In genomic region chr4:120331486-120332281, GRCh38 we compare ENCODE assay signal across 13 cellular contexts.
DNase-seq lines count a peak whose midpoint lies in the region; ATAC-seq and TF ChIP-seq lines count a peak whose summit lies in the region.
"Had no signal": no experiment of that assay in that cellular context is flagged by ENCODE, and none has a peak within 500 bp of the region (broad histone marks: within the 10 kb centered on the region; RNA-seq: fewer than 3 reads in every experiment).

No MANE protein-coding gene starts in this region.

- POLR2A ChIA-PET in HEK293 (lab: Yijun Ruan, JAX): interaction anchor here (0.6 kb wide), 1 partner anchor 23 kb away, joined by 3 read pairs; no protein-coding TSS in a partner anchor

- no peaks in the 10 kb centered on the region for H3K9me3 ChIP-seq in HEK293 (ENCODE audit: control insufficient read depth, insufficient read depth, low read depth, low read length)
- H3K9me3 ChIP-seq: SK-N-SH had no signal

- peak; percentile 85 for DNase-seq in NCI-H69 (lab: John Stamatoyannopoulos, UW)
- peak; percentile 45 for DNase-seq in fibroblast of peridontal ligament (ENCODE audit: extremely low read depth)
- DNase-seq in left ventricle myocardium superior: no peak
- DNase-seq: activated CD4-positive, alpha-beta T cell treated with anti-CD3 and anti-CD28 coated beads, Interleukin-2, amount 50 U/mL, for 1 hour; DMS79; right cardiac atrium; SK-N-SH had no signal

- H3K4me3 ChIP-seq in HEK293 (ENCODE audit: low read depth, low read length): no peak overlapping the region

- no peak for TF ChIP-seq CTCF in HEK293 (tag by site-specific recombination; IDR thresholded peaks at IDR 0.05)

- ATAC-seq in GM18511 (IDR thresholded peaks at IDR 0.05; ENCODE audit: unreplicated experiment) (peak; percentile 44), HG02623 (IDR thresholded peaks at IDR 0.05; ENCODE audit: unreplicated experiment) (no peak), HG03175 (IDR thresholded peaks at IDR 0.05; ENCODE audit: unreplicated experiment) (no peak), GM21360 (IDR thresholded peaks at IDR 0.05; ENCODE audit: unreplicated experiment) (no peak), left ventricle myocardium superior (no peak)
- ATAC-seq: foreskin keratinocyte, right cardiac atrium had no signal

- H3K27ac ChIP-seq in HEK293 (ENCODE audit: extremely low read depth, low read depth, low read length): no peak overlapping the region
- H3K27ac ChIP-seq: foreskin keratinocyte had no signal

- CTCF ChIA-PET in HEK293 (lab: Yijun Ruan, JAX): interaction anchor here (0.6 kb wide), 1 partner anchor 17 kb away, joined by 3 read pairs; no protein-coding TSS in a partner anchor

- no peaks in the 10 kb centered on the region for H3K36me3 ChIP-seq in HEK293 (ENCODE audit: control insufficient read depth in 2 of 2, insufficient read depth in 1 of 2, low read length in 2 of 2)

- H3K4me1 ChIP-seq in HEK293 (ENCODE audit: control insufficient read depth, insufficient read depth, low read length): no peaks in the 10 kb centered on the region
- H3K4me1 ChIP-seq: foreskin keratinocyte had no signal

- intact Hi-C loops in left ventricle myocardium superior (cut with micrococcal nuclease): loop anchor here (10.0 kb wide), 1 partner anchor 53 kb away; no protein-coding TSS in a partner anchor

TF ChIP-seq in HEK293, 187 proteins besides CTCF, POLR2A, EP300 and RAD21 (continues in another document):
- TF ChIP-seq, protein P1, sequence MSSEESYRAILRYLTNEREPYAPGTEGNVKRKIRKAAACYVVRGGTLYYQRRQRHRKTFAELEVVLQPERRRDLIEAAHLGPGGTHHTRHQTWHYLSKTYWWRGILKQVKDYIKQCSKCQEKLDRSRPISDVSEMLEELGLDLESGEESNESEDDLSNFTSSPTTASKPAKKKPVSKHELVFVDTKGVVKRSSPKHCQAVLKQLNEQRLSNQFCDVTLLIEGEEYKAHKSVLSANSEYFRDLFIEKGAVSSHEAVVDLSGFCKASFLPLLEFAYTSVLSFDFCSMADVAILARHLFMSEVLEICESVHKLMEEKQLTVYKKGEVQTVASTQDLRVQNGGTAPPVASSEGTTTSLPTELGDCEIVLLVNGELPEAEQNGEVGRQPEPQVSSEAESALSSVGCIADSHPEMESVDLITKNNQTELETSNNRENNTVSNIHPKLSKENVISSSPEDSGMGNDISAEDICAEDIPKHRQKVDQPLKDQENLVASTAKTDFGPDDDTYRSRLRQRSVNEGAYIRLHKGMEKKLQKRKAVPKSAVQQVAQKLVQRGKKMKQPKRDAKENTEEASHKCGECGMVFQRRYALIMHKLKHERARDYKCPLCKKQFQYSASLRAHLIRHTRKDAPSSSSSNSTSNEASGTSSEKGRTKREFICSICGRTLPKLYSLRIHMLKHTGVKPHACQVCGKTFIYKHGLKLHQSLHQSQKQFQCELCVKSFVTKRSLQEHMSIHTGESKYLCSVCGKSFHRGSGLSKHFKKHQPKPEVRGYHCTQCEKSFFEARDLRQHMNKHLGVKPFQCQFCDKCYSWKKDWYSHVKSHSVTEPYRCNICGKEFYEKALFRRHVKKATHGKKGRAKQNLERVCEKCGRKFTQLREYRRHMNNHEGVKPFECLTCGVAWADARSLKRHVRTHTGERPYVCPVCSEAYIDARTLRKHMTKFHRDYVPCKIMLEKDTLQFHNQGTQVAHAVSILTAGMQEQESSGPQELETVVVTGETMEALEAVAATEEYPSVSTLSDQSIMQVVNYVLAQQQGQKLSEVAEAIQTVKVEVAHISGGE (tag by site-specific recombination; conservative IDR thresholded peaks at IDR 0.05; ENCODE audit: low read depth): no peak
- TF ChIP-seq, protein P2, sequence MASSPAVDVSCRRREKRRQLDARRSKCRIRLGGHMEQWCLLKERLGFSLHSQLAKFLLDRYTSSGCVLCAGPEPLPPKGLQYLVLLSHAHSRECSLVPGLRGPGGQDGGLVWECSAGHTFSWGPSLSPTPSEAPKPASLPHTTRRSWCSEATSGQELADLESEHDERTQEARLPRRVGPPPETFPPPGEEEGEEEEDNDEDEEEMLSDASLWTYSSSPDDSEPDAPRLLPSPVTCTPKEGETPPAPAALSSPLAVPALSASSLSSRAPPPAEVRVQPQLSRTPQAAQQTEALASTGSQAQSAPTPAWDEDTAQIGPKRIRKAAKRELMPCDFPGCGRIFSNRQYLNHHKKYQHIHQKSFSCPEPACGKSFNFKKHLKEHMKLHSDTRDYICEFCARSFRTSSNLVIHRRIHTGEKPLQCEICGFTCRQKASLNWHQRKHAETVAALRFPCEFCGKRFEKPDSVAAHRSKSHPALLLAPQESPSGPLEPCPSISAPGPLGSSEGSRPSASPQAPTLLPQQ (tag by site-specific recombination; IDR thresholded peaks at IDR 0.05): no peak
- TF ChIP-seq ZSCAN16 (tag by site-specific recombination; IDR thresholded peaks at IDR 0.05): no peak
- TF ChIP-seq, protein P3, sequence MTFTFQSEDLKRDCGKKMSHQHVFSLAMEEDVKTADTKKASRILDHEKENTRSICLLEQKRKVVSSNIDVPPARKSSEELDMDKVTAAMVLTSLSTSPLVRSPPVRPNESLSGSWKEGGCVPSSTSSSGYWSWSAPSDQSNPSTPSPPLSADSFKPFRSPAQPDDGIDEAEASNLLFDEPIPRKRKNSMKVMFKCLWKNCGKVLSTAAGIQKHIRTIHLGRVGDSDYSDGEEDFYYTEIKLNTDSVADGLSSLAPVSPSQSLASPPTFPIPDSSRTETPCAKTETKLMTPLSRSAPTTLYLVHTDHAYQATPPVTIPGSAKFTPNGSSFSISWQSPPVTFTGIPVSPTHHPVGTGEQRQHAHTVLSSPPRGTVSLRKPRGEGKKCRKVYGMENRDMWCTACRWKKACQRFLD (tag by site-specific recombination; IDR thresholded peaks at IDR 0.05): no peak
- 0 out of 2 replicates have a peak, but pooled peaks have one; percentile 13 for TF ChIP-seq ZFHX2 (tag by site-specific recombination; conservative IDR thresholded peaks at IDR 0.05)
- TF ChIP-seq ZNF677 (tag by site-specific recombination; IDR thresholded peaks at IDR 0.05): no peak
- TF ChIP-seq, protein P4, sequence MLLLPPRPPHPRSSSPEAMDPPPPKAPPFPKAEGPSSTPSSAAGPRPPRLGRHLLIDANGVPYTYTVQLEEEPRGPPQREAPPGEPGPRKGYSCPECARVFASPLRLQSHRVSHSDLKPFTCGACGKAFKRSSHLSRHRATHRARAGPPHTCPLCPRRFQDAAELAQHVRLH (tag by site-specific recombination; IDR thresholded peaks at IDR 0.05): no peak
- peak; percentile 43; the same call in 1 of the 2 replicates for TF ChIP-seq ZNF184 (tag by site-specific recombination; IDR thresholded peaks at IDR 0.05)
- TF ChIP-seq ZBTB8A (tag by site-specific recombination; IDR thresholded peaks at IDR 0.05): no peak
- TF ChIP-seq SCRT2 (tag by site-specific recombination; IDR thresholded peaks at IDR 0.05): peak; percentile 43
- peak; percentile 52; the same call in 1 of the 2 replicates for TF ChIP-seq PRDM6 (tag by site-specific recombination; IDR thresholded peaks at IDR 0.05)
- no peak for TF ChIP-seq ZNF423 (tag by site-specific recombination; IDR thresholded peaks at IDR 0.05)
- TF ChIP-seq ZNF366 (tag by site-specific recombination; conservative IDR thresholded peaks at IDR 0.05): no peak
- TF ChIP-seq, protein P5, sequence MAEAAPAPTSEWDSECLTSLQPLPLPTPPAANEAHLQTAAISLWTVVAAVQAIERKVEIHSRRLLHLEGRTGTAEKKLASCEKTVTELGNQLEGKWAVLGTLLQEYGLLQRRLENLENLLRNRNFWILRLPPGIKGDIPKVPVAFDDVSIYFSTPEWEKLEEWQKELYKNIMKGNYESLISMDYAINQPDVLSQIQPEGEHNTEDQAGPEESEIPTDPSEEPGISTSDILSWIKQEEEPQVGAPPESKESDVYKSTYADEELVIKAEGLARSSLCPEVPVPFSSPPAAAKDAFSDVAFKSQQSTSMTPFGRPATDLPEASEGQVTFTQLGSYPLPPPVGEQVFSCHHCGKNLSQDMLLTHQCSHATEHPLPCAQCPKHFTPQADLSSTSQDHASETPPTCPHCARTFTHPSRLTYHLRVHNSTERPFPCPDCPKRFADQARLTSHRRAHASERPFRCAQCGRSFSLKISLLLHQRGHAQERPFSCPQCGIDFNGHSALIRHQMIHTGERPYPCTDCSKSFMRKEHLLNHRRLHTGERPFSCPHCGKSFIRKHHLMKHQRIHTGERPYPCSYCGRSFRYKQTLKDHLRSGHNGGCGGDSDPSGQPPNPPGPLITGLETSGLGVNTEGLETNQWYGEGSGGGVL (tag by site-specific recombination; IDR thresholded peaks at IDR 0.05): no peak
- no peak for TF ChIP-seq ZNF169 (tag by site-specific recombination; IDR thresholded peaks at IDR 0.05)
- TF ChIP-seq, protein P6, sequence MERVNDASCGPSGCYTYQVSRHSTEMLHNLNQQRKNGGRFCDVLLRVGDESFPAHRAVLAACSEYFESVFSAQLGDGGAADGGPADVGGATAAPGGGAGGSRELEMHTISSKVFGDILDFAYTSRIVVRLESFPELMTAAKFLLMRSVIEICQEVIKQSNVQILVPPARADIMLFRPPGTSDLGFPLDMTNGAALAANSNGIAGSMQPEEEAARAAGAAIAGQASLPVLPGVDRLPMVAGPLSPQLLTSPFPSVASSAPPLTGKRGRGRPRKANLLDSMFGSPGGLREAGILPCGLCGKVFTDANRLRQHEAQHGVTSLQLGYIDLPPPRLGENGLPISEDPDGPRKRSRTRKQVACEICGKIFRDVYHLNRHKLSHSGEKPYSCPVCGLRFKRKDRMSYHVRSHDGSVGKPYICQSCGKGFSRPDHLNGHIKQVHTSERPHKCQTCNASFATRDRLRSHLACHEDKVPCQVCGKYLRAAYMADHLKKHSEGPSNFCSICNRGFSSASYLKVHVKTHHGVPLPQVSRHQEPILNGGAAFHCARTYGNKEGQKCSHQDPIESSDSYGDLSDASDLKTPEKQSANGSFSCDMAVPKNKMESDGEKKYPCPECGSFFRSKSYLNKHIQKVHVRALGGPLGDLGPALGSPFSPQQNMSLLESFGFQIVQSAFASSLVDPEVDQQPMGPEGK (tag by site-specific recombination; IDR thresholded peaks at IDR 0.05): no peak
- TF ChIP-seq OSR2 (tag by site-specific recombination; IDR thresholded peaks at IDR 0.05): peak; percentile 48
